In the genomic region with DNA sequence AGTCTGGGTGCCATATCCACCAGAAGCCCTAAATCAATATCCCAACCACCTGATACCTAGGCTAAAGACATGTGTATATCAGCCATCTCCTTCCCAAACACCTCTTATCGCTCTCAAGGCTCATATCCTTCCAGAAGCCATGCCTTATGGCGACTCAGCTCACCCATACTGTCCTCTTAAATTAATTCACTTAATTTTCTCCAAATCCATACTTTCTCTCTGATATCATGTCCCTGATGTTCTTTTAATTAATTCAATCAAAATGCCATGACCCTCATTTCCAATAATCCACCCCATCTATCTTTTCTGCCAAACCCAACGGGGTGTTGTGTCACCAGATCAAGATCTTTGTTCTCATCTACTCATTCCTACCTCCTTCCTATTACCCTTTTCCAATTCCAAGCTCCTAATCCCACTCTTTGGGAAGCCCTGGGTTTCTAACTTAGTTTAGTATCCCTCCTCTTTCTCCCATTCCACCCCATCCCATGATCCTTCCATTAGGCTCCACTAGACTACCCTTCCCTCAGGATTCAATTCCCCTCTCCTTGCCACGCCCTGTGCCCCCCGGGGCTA, we compare ENCODE assay signal across 8 cellular contexts. TPM values are rescaled to one million over a fixed set of nuclear protein-coding genes. Genes with fewer than 3 reads are reported as not detected.
DNase-seq lines count a peak whose midpoint lies in the region; ATAC-seq and TF ChIP-seq lines count a peak whose summit lies in the region.

No MANE protein-coding gene starts in this region.

- no peaks in the 10 kb centered on the region for H3K9me3 ChIP-seq in left ventricle myocardium inferior (replicated peaks)
- no peaks in the 10 kb centered on the region for H3K9me3 ChIP-seq in aorta (ENCODE audit: control insufficient read depth, low read length)

- peaks cover 47% of the 10 kb centered on the region for H3K4me1 ChIP-seq in left ventricle myocardium inferior
- no peaks in the 10 kb centered on the region for H3K4me1 ChIP-seq in aorta (ENCODE audit: control insufficient read depth in 1 of 2, insufficient read depth in 2 of 2, low read length in 2 of 2)

- no peaks in the 10 kb centered on the region for H3K36me3 ChIP-seq in left ventricle myocardium inferior
- H3K36me3 ChIP-seq in aorta (ENCODE audit: control insufficient read depth in 1 of 2, insufficient read depth in 2 of 2, low read length in 1 of 2) = no peaks in the 10 kb centered on the region

- TF ChIP-seq CTCF in left ventricle myocardium inferior (IDR thresholded peaks at IDR 0.05; ENCODE audit: borderline replicate concordance) (no peak), MCF 10A (IDR thresholded peaks at IDR 0.05; ENCODE audit: unreplicated experiment) (no peak), mesothelial cell of epicardium (IDR thresholded peaks at IDR 0.05; ENCODE audit: unreplicated experiment) (no peak)

- H3K27ac ChIP-seq in left ventricle myocardium inferior (replicated peaks) (peak overlapping the region; percentile 98), aorta (ENCODE audit: low read depth in 1 of 2, low read length in 2 of 2) (peak overlapping the region; percentile 6 to 39)

- H3K27me3 ChIP-seq in left ventricle myocardium inferior (ENCODE audit: low read depth) (no peaks in the 10 kb centered on the region), aorta (ENCODE audit: control insufficient read depth in 1 of 2, insufficient read depth in 2 of 2, low read length in 1 of 2) (no peaks in the 10 kb centered on the region)

- 7 to 8% methylated on average over 5 of the region's 5 CpGs for WGBS in aorta, 2 donors

- no peak for DNase-seq in left ventricle myocardium inferior
- no peak for DNase-seq in left ventricle myocardium superior
- DNase-seq in MCF 10A (ENCODE audit: unreplicated experiment) = peak; percentile 7
- no peak for DNase-seq in mesothelial cell of epicardium (ENCODE audit: low spot score in 2 of 2, unreplicated experiment in 2 of 2)
- DNase-seq in aorta = no peak
- no peak for DNase-seq in activated gamma-delta T cell (lab: John Stamatoyannopoulos, UW)
- DNase-seq in SKM-1 treated with dmso at 0.1 percent for 144 hours (lab: John Stamatoyannopoulos, UW; ENCODE audit: unreplicated experiment) = no peak

- BruUV-seq in MCF 10A (replicated peaks; lab: Mats Ljungman, UMichigan) = TSS peak; percentile 39

- H3K9me3 Mint-ChIP-seq in MCF 10A (ENCODE audit: unreplicated experiment) (no peaks in the 10 kb centered on the region), mesothelial cell of epicardium (no peaks in the 10 kb centered on the region)

- peak overlapping the region; percentile 89 for H3K27ac Mint-ChIP-seq in MCF 10A (ENCODE audit: low read depth, unreplicated experiment)
- peak overlapping the region; percentile 96 for H3K27ac Mint-ChIP-seq in mesothelial cell of epicardium

- intact Hi-C loops in left ventricle myocardium inferior (cut with micrococcal nuclease) (loop anchor here (10.0 kb wide), 1 partner anchor 49 kb away; a partner anchor contains a TSS), left ventricle myocardium superior (cut with micrococcal nuclease) (no loop called here), MCF 10A (cut with micrococcal nuclease) (loop anchor here (2.0 kb wide), 1 partner anchor 51 kb away; a partner anchor contains a TSS), aorta (cut with DNase I) (loop anchor here (5.0 to 10.0 kb wide), 4 partner anchors 37 to 83 kb away; a partner anchor contains a TSS)

- H3K4me3 ChIP-seq in left ventricle myocardium inferior = peak overlapping the region; percentile 79
- peak overlapping the region; percentile 84 to 90 for H3K4me3 ChIP-seq in aorta (ENCODE audit: low read length in 2 of 2)

- ATAC-seq in left ventricle myocardium superior (no peak), aorta (ENCODE audit: low FRiP score) (no peak), GM19023 (IDR thresholded peaks at IDR 0.05; ENCODE audit: unreplicated experiment) (no peak)

- H3K36me3 Mint-ChIP-seq in MCF 10A (ENCODE audit: insufficient read depth, unreplicated experiment) = no peaks in the 10 kb centered on the region
- no peaks in the 10 kb centered on the region for H3K36me3 Mint-ChIP-seq in mesothelial cell of epicardium

- CTCF ChIA-PET in MCF 10A (lab: Yijun Ruan, JAX) = interaction anchor here (0.6 to 2.1 kb wide), 8 partner anchors 12 to 572 kb away, joined by 3 to 11 read pairs (median 4); a partner anchor contains a TSS

- H3K27me3 Mint-ChIP-seq in MCF 10A (ENCODE audit: insufficient read depth, unreplicated experiment) (no peaks in the 10 kb centered on the region), mesothelial cell of epicardium (ENCODE audit: low read depth) (no peaks in the 10 kb centered on the region)

- POLR2A ChIA-PET in MCF 10A (lab: Yijun Ruan, JAX) = interaction anchor here (0.7 to 7.3 kb wide), 18 partner anchors 12 to 832 kb away, joined by 3 to 132 read pairs (median 5); a partner anchor contains a TSS

- H3K4me1 Mint-ChIP-seq in MCF 10A (ENCODE audit: insufficient read depth, unreplicated experiment) = peaks cover 18% of the 10 kb centered on the region
- H3K4me1 Mint-ChIP-seq in mesothelial cell of epicardium = peaks cover 42% of the 10 kb centered on the region

- H3K4me3 Mint-ChIP-seq in MCF 10A (ENCODE audit: unreplicated experiment) (peak overlapping the region; percentile 96), mesothelial cell of epicardium (peak overlapping the region; percentile 95)

RNA-seq across cellular contexts. Expression of a gene that starts 0.7 kb away (rescaled TPM):
- total RNA-seq in left ventricle myocardium inferior = 29.8 TPM
- total RNA-seq in left ventricle myocardium superior = 37.7 TPM
- total RNA-seq in MCF 10A (2022) = 39.6 and 40.8 TPM in 2 replicates
- 35.4 to 38.6 TPM (median 36.3 TPM) in 3 replicates for total RNA-seq in mesothelial cell of epicardium
- 10 to 100 TPM; 68.4 to 73.5 TPM for total RNA-seq in aorta
- polyA plus RNA-seq in aorta = 10 to 100 TPM; 25.7 to 29.5 TPM

RNA-seq across cellular contexts. Expression of a gene that starts 50.4 kb away (rescaled TPM):
- total RNA-seq in left ventricle myocardium inferior (534 TPM), left ventricle myocardium superior (623 TPM), MCF 10A (2022) (328 and 381 TPM in 2 replicates), mesothelial cell of epicardium (356 to 359 TPM (median 356 TPM) in 3 replicates), aorta (100 to 1,000 TPM; 152 to 183 TPM)
- polyA plus RNA-seq in aorta = 100 to 1,000 TPM; 389 to 390 TPM
